In the genomic region with DNA sequence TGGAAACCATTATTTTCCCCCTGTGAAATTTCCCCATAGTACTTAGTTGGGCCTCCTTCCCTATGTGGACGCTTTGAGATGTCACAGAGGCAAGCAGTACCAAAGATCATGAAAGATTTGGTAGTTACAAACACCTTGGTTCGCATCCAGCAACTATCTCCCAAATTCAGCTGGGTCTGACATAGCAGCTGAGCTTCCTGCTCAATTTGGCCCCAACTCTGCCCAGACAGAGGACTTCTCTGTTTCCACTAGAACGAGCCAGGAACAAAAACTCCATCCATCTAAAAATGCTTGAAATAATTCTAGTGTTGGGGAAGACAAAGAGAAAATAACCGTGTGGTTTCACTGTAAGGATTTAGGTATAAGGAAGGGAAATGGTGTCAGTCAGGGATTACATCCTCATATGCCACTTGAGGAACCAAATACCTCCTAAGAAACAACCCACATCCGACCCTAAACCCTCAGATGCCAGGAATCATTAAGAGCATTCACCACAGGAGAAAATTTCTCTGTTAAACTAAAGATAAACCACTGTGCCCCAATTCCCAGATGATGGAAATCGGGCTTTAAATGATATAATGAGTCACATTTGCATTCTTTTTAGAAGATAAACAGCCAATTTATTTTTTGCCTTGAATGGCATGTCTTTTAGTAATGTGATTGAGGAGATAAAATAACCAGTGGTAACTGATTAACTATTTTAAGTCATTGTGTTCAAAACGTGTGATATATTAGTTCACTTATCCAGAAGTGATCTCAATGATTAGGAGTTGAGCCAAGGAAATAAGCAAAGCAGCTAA, we compare ENCODE assay signal across 15 cellular contexts.
A peak's percentile ranks its signal among the peaks of the same experiment; 100 is the strongest.
DNase-seq lines count a peak whose midpoint lies in the region; ATAC-seq and TF ChIP-seq lines count a peak whose summit lies in the region.
"Had no signal": no experiment of that assay in that cellular context is flagged by ENCODE, and none has a peak within 500 bp of the region (broad histone marks: within the 10 kb centered on the region; RNA-seq: fewer than 3 reads in every experiment).

No MANE protein-coding gene starts in this region.

- H3K9ac ChIP-seq in neural progenitor cell = no peak overlapping the region

- no peak overlapping the region for H3K4me3 ChIP-seq in neural progenitor cell
- H3K4me3 ChIP-seq: A549, dorsolateral prefrontal cortex had no signal

- no peak for TF ChIP-seq CTCF in HFFc6 (IDR thresholded peaks at IDR 0.05)
- TF ChIP-seq CTCF in neural progenitor cell (IDR thresholded peaks at IDR 0.05) = no peak

- no peaks in the 10 kb centered on the region for H3K36me3 ChIP-seq in neural progenitor cell
- H3K36me3 ChIP-seq: brain microvascular endothelial cell had no signal

- no peaks in the 10 kb centered on the region for H3K79me2 ChIP-seq in neural progenitor cell (ENCODE audit: low read depth)

- no peak overlapping the region for H3K4me2 ChIP-seq in neural progenitor cell
- H3K4me2 ChIP-seq: A549 had no signal

- H3K27ac Mint-ChIP-seq in HFFc6 (peak overlapping the region; percentile 14), neural progenitor cell (no peak overlapping the region)
- no peak overlapping the region for H3K27ac Mint-ChIP-seq in activated naive CD4-positive, alpha-beta T cell treated with anti-CD3 and anti-CD28 coated beads, Interleukin-2, amount 10 ng/mL, durations not matched to agents 7 days and 5 days
- H3K27ac Mint-ChIP-seq: CD8-positive, alpha-beta memory T cell; WTC11 had no signal

- ATAC-seq in HG02840 (IDR thresholded peaks at IDR 0.05; ENCODE audit: low FRiP score, unreplicated experiment) = no peak
- ATAC-seq: A549, WTC11 had no signal

- H3K27me3 ChIP-seq in neural progenitor cell = no peaks in the 10 kb centered on the region
- H3K27me3 ChIP-seq: brain microvascular endothelial cell, dorsolateral prefrontal cortex had no signal

- peak overlapping the region; percentile 55 for H2AFZ ChIP-seq in neural progenitor cell (replicated peaks)

- no peaks in the 10 kb centered on the region for H3K9me3 ChIP-seq in neural progenitor cell (ENCODE audit: low read depth)
- H3K9me3 ChIP-seq: A549 had no signal

- CTCF ChIA-PET in activated naive CD4-positive, alpha-beta T cell treated with anti-CD3 and anti-CD28 coated beads, Interleukin-2, amount 10 ng/mL, durations not matched to agents 7 days and 5 days (lab: Charles Lee) = no interaction called here

- DNase-seq in AG08395 (ENCODE audit: low spot score) (peak; percentile 31), HFFc6 (peak; percentile 42), fibroblast of peridontal ligament (ENCODE audit: extremely low read depth) (peak; percentile 48), neural progenitor cell (ENCODE audit: low spot score) (no peak), SK-N-DZ (ENCODE audit: low spot score) (no peak), NCI-H146 treated with DMSO at 0.1 percent for 48 hours (lab: John Stamatoyannopoulos, UW; ENCODE audit: unreplicated experiment) (no peak)
- no peak for DNase-seq in activated naive CD4-positive, alpha-beta T cell treated with anti-CD3 and anti-CD28 coated beads, Interleukin-2, amount 10 ng/mL, durations not matched to agents 7 days and 5 days
- DNase-seq: activated effector memory CD4-positive, alpha-beta T cell treated with anti-CD3 and anti-CD28 coated beads, Interleukin-2, amount 50 U/mL, for 16 hours; brain microvascular endothelial cell; CD8-positive, alpha-beta memory T cell; dorsolateral prefrontal cortex; GDM1 had no signal

- H3K27me3 Mint-ChIP-seq in HFFc6 (ENCODE audit: insufficient read depth) (peaks cover 4% of the 10 kb centered on the region), neural progenitor cell (ENCODE audit: insufficient read depth, low read depth) (no peaks in the 10 kb centered on the region)
- peaks cover 6% of the 10 kb centered on the region for H3K27me3 Mint-ChIP-seq in activated naive CD4-positive, alpha-beta T cell treated with anti-CD3 and anti-CD28 coated beads, Interleukin-2, amount 10 ng/mL, durations not matched to agents 7 days and 5 days

- H3K27ac ChIP-seq in neural progenitor cell = no peak overlapping the region
- H3K27ac ChIP-seq: A549, brain microvascular endothelial cell had no signal

- H3K4me3 Mint-ChIP-seq in HFFc6 = peak overlapping the region; percentile 2
- no peak overlapping the region for H3K4me3 Mint-ChIP-seq in neural progenitor cell
- H3K4me3 Mint-ChIP-seq in activated naive CD4-positive, alpha-beta T cell treated with anti-CD3 and anti-CD28 coated beads, Interleukin-2, amount 10 ng/mL, durations not matched to agents 7 days and 5 days = no peak overlapping the region
- H3K4me3 Mint-ChIP-seq: CD8-positive, alpha-beta memory T cell; WTC11 had no signal

- H3K36me3 Mint-ChIP-seq in HFFc6 (ENCODE audit: low read depth) (no peaks in the 10 kb centered on the region), neural progenitor cell (no peaks in the 10 kb centered on the region)
- H3K36me3 Mint-ChIP-seq in activated naive CD4-positive, alpha-beta T cell treated with anti-CD3 and anti-CD28 coated beads, Interleukin-2, amount 10 ng/mL, durations not matched to agents 7 days and 5 days = no peaks in the 10 kb centered on the region
- H3K36me3 Mint-ChIP-seq: WTC11 had no signal

- H3K9me3 Mint-ChIP-seq in HFFc6 (no peaks in the 10 kb centered on the region), neural progenitor cell (no peaks in the 10 kb centered on the region)
- no peaks in the 10 kb centered on the region for H3K9me3 Mint-ChIP-seq in activated naive CD4-positive, alpha-beta T cell treated with anti-CD3 and anti-CD28 coated beads, Interleukin-2, amount 10 ng/mL, durations not matched to agents 7 days and 5 days
- H3K9me3 Mint-ChIP-seq: CD8-positive, alpha-beta memory T cell; WTC11 had no signal

- H3K4me1 Mint-ChIP-seq in HFFc6 (ENCODE audit: low read depth) = peaks cover 19% of the 10 kb centered on the region
- no peaks in the 10 kb centered on the region for H3K4me1 Mint-ChIP-seq in neural progenitor cell
- no peaks in the 10 kb centered on the region for H3K4me1 Mint-ChIP-seq in activated naive CD4-positive, alpha-beta T cell treated with anti-CD3 and anti-CD28 coated beads, Interleukin-2, amount 10 ng/mL, durations not matched to agents 7 days and 5 days

- H4K20me1 ChIP-seq in neural progenitor cell (ENCODE audit: low read depth) = no peaks in the 10 kb centered on the region

- H3K4me1 ChIP-seq in neural progenitor cell = no peaks in the 10 kb centered on the region
- H3K4me1 ChIP-seq: A549 had no signal

- no peaks in the 10 kb centered on the region for H3F3A ChIP-seq in neural progenitor cell (ENCODE audit: low read depth)

Comparison
In these comparisons a context has a peak if more than half of its experiments do, and no peak if none do; other contexts are left out.
1. DNase-seq: peak in AG08395 (single experiment), HFFc6 (single experiment) and fibroblast of peridontal ligament (single experiment); none in neural progenitor cell (single experiment), SK-N-DZ (single experiment), activated naive CD4-positive, alpha-beta T cell treated with anti-CD3 and anti-CD28 coated beads, Interleukin-2, amount 10 ng/mL, durations not matched to agents 7 days and 5 days (single experiment) and NCI-H146 treated with DMSO at 0.1 percent for 48 hours (single experiment).